1 cellular context compared by ENCODE assay signal in the genomic region with DNA sequence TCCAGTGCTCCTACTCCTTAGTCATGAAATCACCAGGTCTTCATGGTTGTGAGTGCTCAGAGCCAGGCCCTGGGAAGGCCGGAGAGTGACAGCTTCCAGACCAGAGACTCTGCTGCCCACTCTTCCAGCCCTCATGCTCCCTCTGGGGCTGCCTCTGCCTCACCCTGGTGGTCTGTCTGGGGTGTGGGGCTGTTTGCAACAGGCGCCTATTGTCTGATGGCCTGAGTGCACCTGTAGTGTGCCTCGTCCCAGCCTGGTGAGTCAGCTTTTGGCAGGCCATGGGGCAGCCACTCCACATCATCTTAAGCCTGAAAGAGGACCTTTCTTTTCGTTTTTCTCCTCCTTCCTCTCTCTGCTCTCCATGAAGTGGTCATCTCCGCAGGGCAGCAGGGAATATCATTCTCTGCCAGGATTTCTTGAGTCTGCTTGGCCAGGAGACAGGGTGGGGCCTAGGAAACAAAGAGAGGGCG.
TF ChIP-seq lines count a peak whose summit lies in the region.

No MANE protein-coding gene starts in this region.

TF ChIP-seq in HepG2, 621 proteins besides CTCF, POLR2A, EP300 and RAD21:
- TF ChIP-seq, protein P1, sequence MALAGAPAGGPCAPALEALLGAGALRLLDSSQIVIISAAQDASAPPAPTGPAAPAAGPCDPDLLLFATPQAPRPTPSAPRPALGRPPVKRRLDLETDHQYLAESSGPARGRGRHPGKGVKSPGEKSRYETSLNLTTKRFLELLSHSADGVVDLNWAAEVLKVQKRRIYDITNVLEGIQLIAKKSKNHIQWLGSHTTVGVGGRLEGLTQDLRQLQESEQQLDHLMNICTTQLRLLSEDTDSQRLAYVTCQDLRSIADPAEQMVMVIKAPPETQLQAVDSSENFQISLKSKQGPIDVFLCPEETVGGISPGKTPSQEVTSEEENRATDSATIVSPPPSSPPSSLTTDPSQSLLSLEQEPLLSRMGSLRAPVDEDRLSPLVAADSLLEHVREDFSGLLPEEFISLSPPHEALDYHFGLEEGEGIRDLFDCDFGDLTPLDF (CRISPR knock-in tag; IDR thresholded peaks at IDR 0.05) = no peak
- TF ChIP-seq FOSL2 (CRISPR knock-in tag; IDR thresholded peaks at IDR 0.05) (peak; percentile 25; the same call in 1 of the 2 replicates), ZNF768 (CRISPR knock-in tag; IDR thresholded peaks at IDR 0.05) (peak; percentile 39; the same call in 1 of the 2 replicates), ZNF577 (CRISPR knock-in tag; IDR thresholded peaks at IDR 0.05; ENCODE audit: borderline replicate concordance, low read depth) (no peak), KLF9 (CRISPR knock-in tag; IDR thresholded peaks at IDR 0.05; ENCODE audit: low read depth) (no peak)
- TF ChIP-seq, protein P2, sequence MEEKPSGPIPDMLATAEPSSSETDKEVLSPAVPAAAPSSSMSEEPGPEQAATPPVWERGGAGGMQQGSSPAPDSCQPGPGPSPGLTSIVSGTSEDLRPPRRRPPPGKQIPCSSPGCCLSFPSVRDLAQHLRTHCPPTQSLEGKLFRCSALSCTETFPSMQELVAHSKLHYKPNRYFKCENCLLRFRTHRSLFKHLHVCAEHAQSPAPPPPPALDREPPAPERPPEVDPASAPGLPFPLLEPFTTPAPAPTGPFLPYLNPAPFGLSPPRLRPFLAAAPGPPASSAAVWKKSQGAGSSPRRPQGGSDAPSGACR (CRISPR knock-in tag; IDR thresholded peaks at IDR 0.05) = 0 out of 2 replicates have a peak, but pooled peaks have one; percentile 33
- TF ChIP-seq, protein P3, sequence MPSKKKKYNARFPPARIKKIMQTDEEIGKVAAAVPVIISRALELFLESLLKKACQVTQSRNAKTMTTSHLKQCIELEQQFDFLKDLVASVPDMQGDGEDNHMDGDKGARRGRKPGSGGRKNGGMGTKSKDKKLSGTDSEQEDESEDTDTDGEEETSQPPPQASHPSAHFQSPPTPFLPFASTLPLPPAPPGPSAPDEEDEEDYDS (CRISPR knock-in tag; IDR thresholded peaks at IDR 0.05) = no peak
